7 cellular contexts compared by ENCODE assay signal in the genomic region with DNA sequence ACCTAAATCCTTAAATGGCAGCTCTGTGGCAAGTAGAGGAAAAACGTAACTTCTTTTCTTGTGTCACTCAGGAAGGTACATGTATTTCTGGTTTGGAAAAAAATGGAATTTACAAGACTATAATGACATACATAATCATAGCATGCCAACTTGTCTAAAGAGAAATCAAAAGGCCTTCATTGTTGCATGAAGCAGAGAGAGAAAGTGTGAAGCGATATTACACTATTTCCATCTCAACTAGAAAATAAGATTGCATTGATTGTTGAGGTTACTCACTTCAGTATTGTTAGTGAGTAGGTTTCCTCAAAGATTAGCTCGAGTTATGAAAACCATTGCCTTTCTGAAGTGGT.
"Had no signal": no experiment of that assay in that cellular context is flagged by ENCODE, and none has a peak within 500 bp of the region (broad histone marks: within the 10 kb centered on the region; RNA-seq: fewer than 3 reads in every experiment).

No MANE protein-coding gene starts in this region.

- H3K9me3 Mint-ChIP-seq: HFFc6 had no signal

- H3K4me1 ChIP-seq: HAP-1 had no signal

- H3K9ac ChIP-seq: GM23248 had no signal

- H3K4me2 ChIP-seq: GM23338 had no signal

- H3K9me3 ChIP-seq: HAP-1 had no signal

- H2AFZ ChIP-seq: GM23248, GM23338 had no signal

- ATAC-seq: GM23338 had no signal

- H3K4me3 ChIP-seq: GM23248, GM23338, HAP-1 had no signal

- H3K27ac ChIP-seq: GM23248 had no signal

- DNase-seq: GOT3, H7, H9 had no signal

- H3K4me3 Mint-ChIP-seq: GM23338, H9, HFFc6 had no signal

- H3K27ac Mint-ChIP-seq: GM23338, H9, HFFc6 had no signal

- H3K36me3 ChIP-seq: HAP-1 had no signal
